In the genomic region with DNA sequence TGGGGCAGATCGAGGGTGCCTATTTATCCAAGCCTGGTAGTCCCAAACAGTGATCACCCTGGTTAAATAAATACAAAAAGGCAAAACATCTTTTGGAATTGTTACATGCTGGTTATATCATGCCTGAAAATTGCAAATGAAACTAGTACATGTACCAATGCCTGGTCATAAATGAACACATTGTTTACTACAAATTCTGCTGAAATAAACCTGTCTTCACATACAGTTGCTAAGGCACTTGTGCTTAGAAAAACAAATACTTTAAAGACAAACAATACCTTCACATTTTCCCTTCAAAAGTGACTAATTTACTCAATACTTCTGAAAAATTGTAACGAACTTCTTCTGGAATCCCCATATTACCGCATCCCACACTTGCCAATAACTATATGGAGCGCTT, we compare ENCODE assay signal across 15 cellular contexts.
"Had no signal": no experiment of that assay in that cellular context is flagged by ENCODE, and none has a peak within 500 bp of the region (broad histone marks: within the 10 kb centered on the region; RNA-seq: fewer than 3 reads in every experiment).

No MANE protein-coding gene starts in this region.

- H3K9me3 Mint-ChIP-seq: activated naive CD4-positive, alpha-beta T cell treated with anti-CD3 and anti-CD28 coated beads, Interleukin-2, amount 50 U/mL, for 24 hours; activated T-cell treated with anti-CD3 and anti-CD28 coated beads, Interleukin-2, amount 50 U/mL, for 24 hours; brain; dendritic cell treated with granulocyte-macrophage colony-stimulating factor and Interleukin-4, amounts not matched to agents 40 ng/mL and 50 ng/mL, for 4 days; effector memory CD8-positive, alpha-beta T cell; immature natural killer cell; natural killer cell had no signal

- H3K4me3 ChIP-seq: lower lobe of right lung, tibial artery had no signal

- H3K9me3 ChIP-seq: lower lobe of right lung, tibial artery had no signal

- ATAC-seq: activated CD4-positive, CD25-positive, alpha-beta regulatory T cell treated with anti-CD3 and anti-CD28 coated beads, Interleukin-2, amount 50 U/mL, for 24 hours; activated CD8-positive, alpha-beta memory T cell treated with anti-CD3 and anti-CD28 coated beads, Interleukin-2, amount 10 ng/mL, durations not matched to agents 7 days and 5 days; effector memory CD8-positive, alpha-beta T cell; lower lobe of right lung; natural killer cell had no signal

- H3K27me3 ChIP-seq: tibial artery had no signal

- H3K36me3 Mint-ChIP-seq: activated CD8-positive, alpha-beta memory T cell treated with anti-CD3 and anti-CD28 coated beads, Interleukin-2, amount 10 ng/mL, durations not matched to agents 7 days and 5 days; brain; natural killer cell had no signal

- H3K36me3 ChIP-seq: lower lobe of right lung, tibial artery had no signal

- DNase-seq: activated CD4-positive, alpha-beta T cell treated with anti-CD3 and anti-CD28 coated beads, Interleukin-2, amount 50 U/mL, for 4 hours; activated effector memory CD4-positive, alpha-beta T cell treated with Interleukin-2 at 50 U/mL for 16 hours; activated T-cell treated with anti-CD3 and anti-CD28 coated beads, Interleukin-2, amount 50 U/mL, for 24 hours; amygdala; effector memory CD8-positive, alpha-beta T cell; immature natural killer cell; lower lobe of right lung; natural killer cell; T-helper 2 cell; tibial artery had no signal

- H3K27me3 Mint-ChIP-seq: activated CD8-positive, alpha-beta memory T cell treated with anti-CD3 and anti-CD28 coated beads, Interleukin-2, amount 10 ng/mL, durations not matched to agents 7 days and 5 days; activated naive CD4-positive, alpha-beta T cell treated with anti-CD3 and anti-CD28 coated beads, Interleukin-2, amount 50 U/mL, for 24 hours; activated T-cell treated with anti-CD3 and anti-CD28 coated beads, Interleukin-2, amount 50 U/mL, for 24 hours; brain; dendritic cell treated with granulocyte-macrophage colony-stimulating factor and Interleukin-4, amounts not matched to agents 40 ng/mL and 50 ng/mL, for 4 days; effector memory CD8-positive, alpha-beta T cell had no signal

- H3K27ac ChIP-seq: lower lobe of right lung, tibial artery had no signal

- H3K4me3 Mint-ChIP-seq: activated CD8-positive, alpha-beta memory T cell treated with anti-CD3 and anti-CD28 coated beads, Interleukin-2, amount 10 ng/mL, durations not matched to agents 7 days and 5 days; activated naive CD4-positive, alpha-beta T cell treated with anti-CD3 and anti-CD28 coated beads, Interleukin-2, amount 50 U/mL, for 24 hours; activated T-cell treated with anti-CD3 and anti-CD28 coated beads, Interleukin-2, amount 50 U/mL, for 24 hours; brain; dendritic cell treated with granulocyte-macrophage colony-stimulating factor and Interleukin-4, amounts not matched to agents 40 ng/mL and 50 ng/mL, for 4 days; effector memory CD8-positive, alpha-beta T cell; immature natural killer cell; natural killer cell had no signal

- H3K4me1 ChIP-seq: tibial artery had no signal

- H3K27ac Mint-ChIP-seq: activated CD8-positive, alpha-beta memory T cell treated with anti-CD3 and anti-CD28 coated beads, Interleukin-2, amount 10 ng/mL, durations not matched to agents 7 days and 5 days; activated naive CD4-positive, alpha-beta T cell treated with anti-CD3 and anti-CD28 coated beads, Interleukin-2, amount 50 U/mL, for 24 hours; activated T-cell treated with anti-CD3 and anti-CD28 coated beads, Interleukin-2, amount 50 U/mL, for 24 hours; dendritic cell treated with granulocyte-macrophage colony-stimulating factor and Interleukin-4, amounts not matched to agents 40 ng/mL and 50 ng/mL, for 4 days; effector memory CD8-positive, alpha-beta T cell; immature natural killer cell; natural killer cell had no signal
